In the genomic region with DNA sequence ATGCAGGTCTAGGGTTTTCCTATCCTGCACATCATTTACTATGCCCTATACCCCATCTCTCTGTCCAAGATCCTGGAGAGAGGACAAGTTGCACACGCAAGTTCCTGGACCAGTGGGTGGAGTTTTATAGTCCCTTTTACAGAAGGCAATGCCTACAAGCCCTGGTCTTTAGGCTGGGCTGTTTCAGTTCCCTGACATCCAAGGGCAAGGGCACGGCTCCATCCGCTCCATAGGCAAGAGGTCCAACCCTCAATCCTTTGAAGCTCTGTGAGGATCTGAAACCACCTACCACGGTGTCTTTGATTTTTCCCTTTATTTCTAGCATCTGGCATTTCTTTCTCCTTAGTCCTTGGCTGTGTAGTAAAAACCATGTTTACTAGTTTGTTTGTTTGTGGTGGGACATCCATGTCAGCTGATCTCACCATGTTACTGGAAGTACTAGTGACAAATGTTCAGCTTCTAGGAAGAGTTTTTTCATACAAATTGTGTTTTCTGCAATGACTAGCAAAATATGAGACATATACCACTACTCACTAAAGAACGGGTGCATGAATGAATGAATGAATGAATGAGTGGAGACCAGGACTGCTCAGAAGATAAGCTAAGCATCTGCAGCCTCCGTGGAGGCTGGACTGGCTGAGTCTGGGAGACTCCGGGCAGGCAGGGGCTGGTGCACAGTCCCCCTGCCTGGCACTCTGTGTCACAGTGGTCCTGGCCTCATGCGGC, we compare ENCODE assay signal across 25 cellular contexts.
"Had no signal": no experiment of that assay in that cellular context is flagged by ENCODE, and none has a peak within 500 bp of the region (broad histone marks: within the 10 kb centered on the region; RNA-seq: fewer than 3 reads in every experiment).

No MANE protein-coding gene starts in this region.

- H3K4me3 ChIP-seq: MG63, SJCRH30, SK-N-MC had no signal

- FAIRE-seq: TTC549 had no signal

- H3K9me3 ChIP-seq: MG63, SJCRH30 had no signal

- ATAC-seq: activated CD8-positive, alpha-beta T cell treated with anti-CD3 and anti-CD28 coated beads, Interleukin-2, amount 10 ng/mL, durations not matched to agents 7 days and 5 days; activated naive CD8-positive, alpha-beta T cell treated with anti-CD3 and anti-CD28 coated beads, Interleukin-2, amount 50 U/mL, for 24 hours; Panc1 had no signal

- H3K4me1 ChIP-seq: SJCRH30 had no signal

- H3K4me3 Mint-ChIP-seq: activated CD4-positive, alpha-beta T cell treated with anti-CD3 and anti-CD28 coated beads, Interleukin-2, amount 10 ng/mL, durations not matched to agents 24 days and 14 days; activated CD8-positive, alpha-beta T cell treated with anti-CD3 and anti-CD28 coated beads, Interleukin-2, amount 10 ng/mL, durations not matched to agents 7 days and 5 days; activated naive CD4-positive, alpha-beta T cell treated with anti-CD3 and anti-CD28 coated beads, Interleukin-2, amount 10 ng/mL, durations not matched to agents 7 days and 5 days; activated naive CD8-positive, alpha-beta T cell; activated naive CD8-positive, alpha-beta T cell treated with anti-CD3 and anti-CD28 coated beads, Interleukin-2, amount 50 U/mL, for 24 hours; activated T-cell treated with anti-CD3 and anti-CD28 coated beads, Interleukin-2, amount 50 U/mL, for 24 hours; brain; T-helper 2 cell treated with Interferon-gamma antibody and Interleukin-4, amounts not matched to agents 5 μg/mL and 100 μg/mL, for 36 hours had no signal

- H3K36me3 Mint-ChIP-seq: activated naive CD4-positive, alpha-beta T cell treated with anti-CD3 and anti-CD28 coated beads, Interleukin-2, amount 10 ng/mL, durations not matched to agents 7 days and 5 days; brain had no signal

- H3K27ac ChIP-seq: SJCRH30, SK-N-MC had no signal

- H3K27ac Mint-ChIP-seq: activated CD4-positive, alpha-beta T cell treated with anti-CD3 and anti-CD28 coated beads, Interleukin-2, amount 10 ng/mL, durations not matched to agents 24 days and 14 days; activated CD8-positive, alpha-beta T cell treated with anti-CD3 and anti-CD28 coated beads, Interleukin-2, amount 10 ng/mL, durations not matched to agents 7 days and 5 days; activated naive CD4-positive, alpha-beta T cell treated with anti-CD3 and anti-CD28 coated beads, Interleukin-2, amount 10 ng/mL, durations not matched to agents 7 days and 5 days; activated naive CD8-positive, alpha-beta T cell; activated naive CD8-positive, alpha-beta T cell treated with anti-CD3 and anti-CD28 coated beads, Interleukin-2, amount 50 U/mL, for 24 hours; activated T-cell treated with anti-CD3 and anti-CD28 coated beads, Interleukin-2, amount 50 U/mL, for 24 hours; T-helper 2 cell treated with Interferon-gamma antibody and Interleukin-4, amounts not matched to agents 5 μg/mL and 100 μg/mL, for 36 hours had no signal

- H3K36me3 ChIP-seq: MG63, SJCRH30 had no signal

- H3K27me3 Mint-ChIP-seq: activated CD4-positive, alpha-beta T cell treated with anti-CD3 and anti-CD28 coated beads, Interleukin-2, amount 10 ng/mL, durations not matched to agents 24 days and 14 days; activated naive CD4-positive, alpha-beta T cell treated with anti-CD3 and anti-CD28 coated beads, Interleukin-2, amount 10 ng/mL, durations not matched to agents 7 days and 5 days; activated naive CD8-positive, alpha-beta T cell; activated naive CD8-positive, alpha-beta T cell treated with anti-CD3 and anti-CD28 coated beads, Interleukin-2, amount 50 U/mL, for 24 hours; activated T-cell treated with anti-CD3 and anti-CD28 coated beads, Interleukin-2, amount 50 U/mL, for 24 hours; brain had no signal

- DNase-seq: activated CD4-positive, alpha-beta T cell treated with anti-CD3 and anti-CD28 coated beads, Interleukin-2, amount 10 ng/mL, durations not matched to agents 24 days and 14 days; activated CD4-positive, alpha-beta T cell treated with anti-CD3 and anti-CD28 coated beads, Interleukin-2, amount 50 U/mL, for 48 hours; activated CD8-positive, alpha-beta T cell treated with anti-CD3 and anti-CD28 coated beads, Interleukin-2, amount 10 ng/mL, durations not matched to agents 7 days and 5 days; activated naive CD4-positive, alpha-beta T cell treated with anti-CD3 and anti-CD28 coated beads, Interleukin-2, amount 10 ng/mL, durations not matched to agents 7 days and 5 days; activated naive CD8-positive, alpha-beta T cell treated with anti-CD3 and anti-CD28 coated beads, Interleukin-2, amount 50 U/mL, for 24 hours; activated T-cell treated with anti-CD3 and anti-CD28 coated beads, Interleukin-2, amount 50 U/mL, for 24 hours; anterior cingulate cortex; caudate nucleus; cerebellar nuclear complex; Kasumi-1; MG63; NCI-H1092; NCI-H1436 treated with DMSO at 0.1 percent for 48 hours; NCI-H1694 treated with DMSO at 0.1 percent for 48 hours; NCI-H2029; NCI-H345; NCI-H524 treated with DMSO at 0.1 percent for 48 hours; SHP77; SJCRH30 had no signal

- H3K27me3 ChIP-seq: MG63, SJCRH30 had no signal
